ENCODE assay signal across 8 cellular contexts in the genomic region with DNA sequence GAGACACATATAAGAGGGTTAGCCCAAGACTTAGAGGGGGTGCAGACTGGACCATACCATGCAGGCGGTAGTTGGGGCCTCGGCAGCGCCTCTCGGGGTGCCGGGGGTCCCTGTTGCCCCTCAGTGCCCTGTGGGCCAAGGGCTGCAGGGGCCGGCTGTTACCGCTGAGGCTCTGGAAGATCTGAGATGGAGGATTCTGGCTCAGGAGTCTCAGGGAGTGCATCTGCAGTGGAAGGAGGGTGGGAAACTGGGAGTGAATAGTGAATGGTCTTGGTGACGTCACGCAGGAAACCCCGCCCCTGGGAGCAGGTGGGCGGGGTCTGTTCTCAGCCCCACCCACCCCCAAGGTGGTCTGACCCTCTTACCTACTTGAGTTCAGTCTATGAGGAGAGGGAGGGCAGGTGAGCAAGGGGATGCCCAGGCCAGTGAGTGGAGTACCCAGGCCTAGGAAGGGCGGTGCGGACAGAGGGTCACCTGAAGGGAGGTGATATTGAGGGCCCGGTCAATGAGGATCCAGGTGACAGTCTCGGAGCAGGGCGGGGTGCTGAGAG. TPM values are rescaled to one million over a fixed set of nuclear protein-coding genes. Genes with fewer than 3 reads are reported as not detected.
DNase-seq lines count a peak whose midpoint lies in the region; ATAC-seq and TF ChIP-seq lines count a peak whose summit lies in the region.

No MANE protein-coding gene starts in this region.

- no peak for TF ChIP-seq RAD21 in HCT116 (IDR thresholded peaks at IDR 0.05; ENCODE audit: low read depth)

- CTCF ChIA-PET in HCT116 (lab: Charles Lee): no interaction called here

- H3K36me3 Mint-ChIP-seq in stimulated activated effector memory CD8-positive, alpha-beta T cell treated with anti-CD3 and anti-CD28 coated beads, Interleukin-12 subunit alpha, Interleukin-12 subunit beta, amount 100 ng/mL, for 72 hours: peaks cover 36% of the 10 kb centered on the region

- H4K20me1 ChIP-seq in HCT116 (ENCODE audit: insufficient read depth): no peaks in the 10 kb centered on the region

- TF ChIP-seq CTCF in HCT116 (IDR thresholded peaks at IDR 0.05 in 2 of 3, conservative IDR thresholded peaks at IDR 0.05 in 1 of 3; ENCODE audit: borderline replicate concordance in 1 of 3, insufficient read depth in 1 of 3, low read depth in 2 of 3, low read length in 2 of 3) (no peak), WERI-Rb-1 (IDR thresholded peaks at IDR 0.05; ENCODE audit: low read depth, low read length) (no peak)

- H3K9me3 Mint-ChIP-seq in stimulated activated effector memory CD8-positive, alpha-beta T cell treated with anti-CD3 and anti-CD28 coated beads, Interleukin-12 subunit alpha, Interleukin-12 subunit beta, amount 100 ng/mL, for 72 hours: peaks cover 3% of the 10 kb centered on the region

- ATAC-seq in HCT116 (no peak), GM21367 (IDR thresholded peaks at IDR 0.05; ENCODE audit: unreplicated experiment) (no peak), HG03025 (IDR thresholded peaks at IDR 0.05; ENCODE audit: low FRiP score, unreplicated experiment) (no peak), GM18870 (IDR thresholded peaks at IDR 0.05; ENCODE audit: unreplicated experiment) (no peak)
- ATAC-seq in stimulated activated effector memory CD8-positive, alpha-beta T cell treated with anti-CD3 and anti-CD28 coated beads, Interleukin-12 subunit alpha, Interleukin-12 subunit beta, amount 100 ng/mL, for 72 hours: no peak

- peak overlapping the region; percentile 95 for H3K27ac ChIP-seq in HCT116 (ENCODE audit: low read depth, low read length)
- peak overlapping the region; percentile 94 for H3K27ac ChIP-seq in WERI-Rb-1

- H3K36me3 ChIP-seq in HCT116 (ENCODE audit: control insufficient read depth in 1 of 2, insufficient read depth in 2 of 2, low read length in 2 of 2) (no peaks in the 10 kb centered on the region), WERI-Rb-1 (no peaks in the 10 kb centered on the region), iPS-15b (ENCODE audit: control insufficient read depth, insufficient read depth, low read length) (no peaks in the 10 kb centered on the region)

- H3K9ac ChIP-seq in HCT116 (ENCODE audit: low read length) (peak overlapping the region; percentile 96), iPS-15b (ENCODE audit: low read depth, low read length) (peak overlapping the region; percentile 5)

- no peak overlapping the region for H2AFZ ChIP-seq in HCT116 (ENCODE audit: low read depth, low read length, poor library complexity, severe bottlenecking)

- DNase-seq in HCT116 (ENCODE audit: low read depth, low spot score): no peak
- DNase-seq in WERI-Rb-1: no peak
- DNase-seq in stimulated activated effector memory CD8-positive, alpha-beta T cell treated with anti-CD3 and anti-CD28 coated beads, Interleukin-12 subunit alpha, Interleukin-12 subunit beta, amount 100 ng/mL, for 72 hours (ENCODE audit: low spot score in 2 of 2): no peak
- DNase-seq in glomerular visceral epithelial cell (ENCODE audit: extremely low spot score): no peak

- H3K9me2 ChIP-seq in HCT116 (ENCODE audit: insufficient read depth): no peaks in the 10 kb centered on the region

- H3K4me3 ChIP-seq in HCT116 (replicated peaks in 1 of 2; ENCODE audit: low read depth in 1 of 2, low read length in 2 of 2): peak overlapping the region; percentile 57 to 83
- H3K4me3 ChIP-seq in WERI-Rb-1 (ENCODE audit: low read depth, low read length): peak overlapping the region; percentile 73; the same call in 1 of the 2 replicates
- peak overlapping the region; percentile 84 for H3K4me3 ChIP-seq in iPS-15b (ENCODE audit: low read depth, low read length)

- H3K4me1 ChIP-seq in HCT116 (ENCODE audit: control insufficient read depth in 1 of 2, insufficient read depth in 2 of 2, low read length in 2 of 2) (peaks cover 15 to 54% of the 10 kb centered on the region in 2 experiments), iPS-15b (ENCODE audit: control insufficient read depth, insufficient read depth, low read length) (peaks cover 9% of the 10 kb centered on the region)

- no peak for TF ChIP-seq POLR2A in HCT116 (IDR thresholded peaks at IDR 0.05; ENCODE audit: borderline replicate concordance, extremely low read depth, insufficient read depth, insufficient read length)

- peak overlapping the region; percentile 93 for H3K4me2 ChIP-seq in HCT116 (ENCODE audit: low read length)

- H3K4me3 Mint-ChIP-seq in stimulated activated effector memory CD8-positive, alpha-beta T cell treated with anti-CD3 and anti-CD28 coated beads, Interleukin-12 subunit alpha, Interleukin-12 subunit beta, amount 100 ng/mL, for 72 hours: peak overlapping the region; percentile 89

- RAD21 ChIA-PET in HCT116 (lab: Charles Lee; ENCODE audit: low non-redundant PET in 1 of 2, low total read pairs in 2 of 2, uncharacterized antibody in 2 of 2, unreplicated experiment in 2 of 2): no interaction called here

- no TSS peak for BruUV-seq in HCT116 (replicated peaks; lab: Mats Ljungman, UMichigan)

- peak overlapping the region; percentile 99 for H3K27ac Mint-ChIP-seq in stimulated activated effector memory CD8-positive, alpha-beta T cell treated with anti-CD3 and anti-CD28 coated beads, Interleukin-12 subunit alpha, Interleukin-12 subunit beta, amount 100 ng/mL, for 72 hours

- peaks cover 10% of the 10 kb centered on the region for H3K79me2 ChIP-seq in HCT116 (ENCODE audit: insufficient read depth, low read length)

- no peaks in the 10 kb centered on the region for H3K9me3 ChIP-seq in HCT116 (ENCODE audit: control insufficient read depth in 1 of 2, insufficient read depth in 1 of 2, low read depth in 1 of 2, low read length in 2 of 2)
- no peaks in the 10 kb centered on the region for H3K9me3 ChIP-seq in WERI-Rb-1 (ENCODE audit: severe bottlenecking)
- no peaks in the 10 kb centered on the region for H3K9me3 ChIP-seq in iPS-15b (ENCODE audit: control insufficient read depth, insufficient read depth, low read length)

- POLR2A ChIA-PET in HCT116 (lab: Charles Lee): no interaction called here

- intact Hi-C loops in HCT116 (cut with micrococcal nuclease): no loop called here

- peaks cover 50% of the 10 kb centered on the region for H3K4me1 Mint-ChIP-seq in stimulated activated effector memory CD8-positive, alpha-beta T cell treated with anti-CD3 and anti-CD28 coated beads, Interleukin-12 subunit alpha, Interleukin-12 subunit beta, amount 100 ng/mL, for 72 hours

- H3K27me3 ChIP-seq in HCT116 (ENCODE audit: insufficient read depth, low read length) (no peaks in the 10 kb centered on the region), WERI-Rb-1 (ENCODE audit: insufficient read depth, low read depth, severe bottlenecking) (no peaks in the 10 kb centered on the region), iPS-15b (ENCODE audit: control insufficient read depth, insufficient read depth, low read length) (no peaks in the 10 kb centered on the region)

TF ChIP-seq in HCT116, 20 proteins besides CTCF, POLR2A, EP300 and RAD21:
- no peak for TF ChIP-seq ZNF274 (IDR thresholded peaks at IDR 0.05; ENCODE audit: low read depth, low read length)
- no peak; the same call in 1 of the 2 replicates for TF ChIP-seq POLR2AphosphoS5 (IDR thresholded peaks at IDR 0.05; ENCODE audit: low read depth, low read length)
- TF ChIP-seq SIN3A (IDR thresholded peaks at IDR 0.05; ENCODE audit: low read depth): no peak
- TF ChIP-seq, protein P1, sequence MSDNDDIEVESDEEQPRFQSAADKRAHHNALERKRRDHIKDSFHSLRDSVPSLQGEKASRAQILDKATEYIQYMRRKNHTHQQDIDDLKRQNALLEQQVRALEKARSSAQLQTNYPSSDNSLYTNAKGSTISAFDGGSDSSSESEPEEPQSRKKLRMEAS (IDR thresholded peaks at IDR 0.05): no peak

RNA-seq across cellular contexts. Expression of a gene that starts 1.7 kb away (rescaled TPM):
- 45.9 TPM for total RNA-seq in HCT116 (2021; ENCODE audit: unreplicated experiment)
- polyA plus RNA-seq in HCT116 (2012): 74.3 and 81.3 TPM in 2 replicates

RNA-seq across cellular contexts. Expression of a gene that starts 7.1 kb away (rescaled TPM):
- total RNA-seq in HCT116 (2021; ENCODE audit: unreplicated experiment): 29.6 TPM
- 36.9 and 43.3 TPM in 2 replicates for polyA plus RNA-seq in HCT116 (2012)

RNA-seq across cellular contexts. Expression of a gene that starts 19.6 kb away (rescaled TPM):
- total RNA-seq in HCT116 (2021; ENCODE audit: unreplicated experiment): 19.9 TPM
- polyA plus RNA-seq in HCT116 (2012): 5.9 and 6.9 TPM in 2 replicates

RNA-seq across cellular contexts. Expression of a gene that starts 19.9 kb away (rescaled TPM):
- 2,006 TPM for total RNA-seq in HCT116 (2021; ENCODE audit: unreplicated experiment)
- polyA plus RNA-seq in HCT116 (2012): 3,599 and 4,255 TPM in 2 replicates

RNA-seq across cellular contexts. Expression of a gene that starts 24.0 kb away (rescaled TPM):
- total RNA-seq in HCT116 (2021; ENCODE audit: unreplicated experiment): 6.8 TPM
- 1.9 and 3.1 TPM in 2 replicates for polyA plus RNA-seq in HCT116 (2012)
